Comparison of ENCODE assay signal across 8 cellular contexts in the genomic region with DNA sequence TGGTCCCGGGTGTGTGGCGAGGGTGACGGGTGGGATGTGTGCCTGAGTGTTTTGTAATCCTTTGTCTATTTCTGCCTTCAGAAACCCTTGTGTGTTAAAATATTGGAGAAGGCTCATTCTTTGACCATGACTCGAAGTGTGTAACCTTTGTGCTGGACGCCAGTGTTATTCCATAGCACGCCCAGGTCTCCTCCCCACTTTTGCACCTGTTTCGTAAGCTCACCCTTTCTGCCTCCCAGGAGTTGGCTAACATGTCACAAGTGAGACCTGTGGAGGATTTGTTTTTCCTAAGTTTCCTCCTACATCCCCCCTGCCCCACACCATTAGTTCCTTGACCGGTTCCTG. TPM values are rescaled to one million over a fixed set of nuclear protein-coding genes. Genes with fewer than 3 reads are reported as not detected.
DNase-seq lines count a peak whose midpoint lies in the region; ATAC-seq, FAIRE-seq and TF ChIP-seq lines count a peak whose summit lies in the region.

No MANE protein-coding gene starts in this region.

- H3K36me3 ChIP-seq in RWPE2 (ENCODE audit: low read depth) (peaks cover 38% of the 10 kb centered on the region), endothelial cell of umbilical vein (ENCODE audit: control insufficient read depth in 2 of 2, extremely low read depth in 1 of 2, insufficient read depth in 2 of 2, low read length in 2 of 2) (peaks cover 4 to 20% of the 10 kb centered on the region in 2 experiments), mucosa of stomach (ENCODE audit: control insufficient read depth, insufficient read depth, low read length) (no peaks in the 10 kb centered on the region)

- POLR2A ChIA-PET in endothelial cell of umbilical vein (lab: Charles Lee), result interaction anchor here (0.6 to 2.8 kb wide), 7 partner anchors 9 to 54 kb away, joined by 3 to 47 read pairs (median 4); a partner anchor contains a TSS

- DNase-seq in AG08396 (ENCODE audit: low spot score) (peak; percentile 72), RWPE2 (ENCODE audit: low spot score) (no peak), endothelial cell of umbilical vein (ENCODE audit: low read depth, low spot score) (no peak), posterior cingulate gyrus (no peak)

- H4K20me1 ChIP-seq in endothelial cell of umbilical vein (replicated peaks; ENCODE audit: control insufficient read depth, extremely low read depth, insufficient read depth, low read length), result peaks cover 7% of the 10 kb centered on the region

- H3K9me3 ChIP-seq in RWPE2 (ENCODE audit: severe bottlenecking) (no peaks in the 10 kb centered on the region), endothelial cell of umbilical vein (replicated peaks; ENCODE audit: control insufficient read depth, insufficient read depth, low read length) (no peaks in the 10 kb centered on the region), mucosa of stomach (ENCODE audit: control insufficient read depth, low read length) (no peaks in the 10 kb centered on the region)

- H3K4me3 ChIP-seq in RWPE2 (ENCODE audit: severe bottlenecking) (peak overlapping the region; percentile 82), endothelial cell of umbilical vein (replicated peaks in 1 of 3; ENCODE audit: insufficient read depth in 1 of 3, low read depth in 1 of 3, low read length in 3 of 3) (peak overlapping the region; percentile 8 to 99 (median 93)), mucosa of stomach (ENCODE audit: low read length) (peak overlapping the region; percentile 92)

- H3K9me1 ChIP-seq in endothelial cell of umbilical vein (replicated peaks; ENCODE audit: control insufficient read depth, extremely low read depth, insufficient read depth, low read length), result no peaks in the 10 kb centered on the region

- no peak for TF ChIP-seq CTCF in RWPE2 (IDR thresholded peaks at IDR 0.05; ENCODE audit: poor library complexity, severe bottlenecking)
- no peak for TF ChIP-seq CTCF in endothelial cell of umbilical vein (IDR thresholded peaks at IDR 0.05; ENCODE audit: extremely low read depth in 1 of 2, insufficient read depth in 1 of 2, low read depth in 1 of 2, low read length in 2 of 2)

- peak overlapping the region; percentile 92 for H3K9ac ChIP-seq in endothelial cell of umbilical vein (replicated peaks; ENCODE audit: extremely low read depth, insufficient read depth, low read length)
- H3K9ac ChIP-seq in mucosa of stomach (ENCODE audit: low read length), result peak overlapping the region; percentile 97

- peaks cover 55% of the 10 kb centered on the region for H3K79me2 ChIP-seq in endothelial cell of umbilical vein (ENCODE audit: control insufficient read depth, insufficient read depth, low read length)

- peak overlapping the region; percentile 76 for H3K4me2 ChIP-seq in endothelial cell of umbilical vein (ENCODE audit: insufficient read depth, low read length)

- no peak for FAIRE-seq in endothelial cell of umbilical vein (lab: Jason Lieb, UNC)

- H3K4me1 ChIP-seq in RWPE2 (ENCODE audit: insufficient read depth, poor library complexity, severe bottlenecking), result peaks cover 24% of the 10 kb centered on the region
- peaks cover 23% of the 10 kb centered on the region for H3K4me1 ChIP-seq in endothelial cell of umbilical vein (ENCODE audit: control insufficient read depth, extremely low read depth, insufficient read depth, low read length)
- peaks cover 21% of the 10 kb centered on the region for H3K4me1 ChIP-seq in mucosa of stomach (ENCODE audit: control insufficient read depth, insufficient read depth, low read length)

- TSS peak; percentile 74 for BruUV-seq in endothelial cell of umbilical vein (replicated peaks; lab: Mats Ljungman, UMichigan)

- intact Hi-C loops in endothelial cell of umbilical vein (cut with micrococcal nuclease) (loop anchor here (1.0 to 10.0 kb wide), 2 partner anchors 42 to 753 kb away; a partner anchor contains a TSS), posterior cingulate gyrus (cut with DNase I) (loop anchor here (2.0 to 10.0 kb wide), 2 partner anchors 41 to 763 kb away; no protein-coding TSS in a partner anchor)

- dilution Hi-C loops in endothelial cell of umbilical vein (cut with MboI; ENCODE audit: extremely low pct_ligation_motif_present, low sequenced_read_pairs), result no loop called here

- H3K27ac ChIP-seq in RWPE2 (ENCODE audit: poor library complexity, severe bottlenecking) (peak overlapping the region; percentile 87), endothelial cell of umbilical vein (ENCODE audit: insufficient read depth, low read depth, low read length) (peak overlapping the region; percentile 54)

- H2AFZ ChIP-seq in endothelial cell of umbilical vein (ENCODE audit: low read depth, low read length), result peak overlapping the region; percentile 36

- CTCF ChIA-PET in endothelial cell of umbilical vein (lab: Charles Lee), result interaction anchor here (1.1 to 2.8 kb wide), 2 partner anchors 28 to 42 kb away, joined by 3 to 16 read pairs; a partner anchor contains a TSS

- peak; percentile 21 for ATAC-seq in GM18502 (IDR thresholded peaks at IDR 0.05; ENCODE audit: poor library complexity, unreplicated experiment)
- peak; percentile 5 for ATAC-seq in HG03139 (IDR thresholded peaks at IDR 0.05; ENCODE audit: unreplicated experiment)
- ATAC-seq in RWPE2 (ENCODE audit: low read depth), result peak; percentile 18
- no peak for ATAC-seq in GM18861 (IDR thresholded peaks at IDR 0.05; ENCODE audit: unreplicated experiment)

- no peaks in the 10 kb centered on the region for H3K27me3 ChIP-seq in RWPE2 (ENCODE audit: insufficient read depth, poor library complexity, severe bottlenecking)
- no peaks in the 10 kb centered on the region for H3K27me3 ChIP-seq in endothelial cell of umbilical vein (ENCODE audit: control insufficient read depth in 2 of 2, insufficient read depth in 2 of 2, low read length in 2 of 2)
- no peaks in the 10 kb centered on the region for H3K27me3 ChIP-seq in mucosa of stomach (ENCODE audit: control insufficient read depth, insufficient read depth, low read length)

- TF ChIP-seq POLR2A in endothelial cell of umbilical vein (IDR thresholded peaks at IDR 0.05; ENCODE audit: low read depth, low read length), result no peak

TF ChIP-seq in endothelial cell of umbilical vein, 7 proteins besides CTCF, POLR2A, EP300 and RAD21:
- TF ChIP-seq POLR2AphosphoS5 (IDR thresholded peaks at IDR 0.05; ENCODE audit: insufficient read depth, low read depth, low read length) (no peak), FOS (IDR thresholded peaks at IDR 0.05; ENCODE audit: borderline replicate concordance, insufficient read depth, low read length) (no peak), EZH2 (IDR thresholded peaks at IDR 0.05; ENCODE audit: borderline replicate concordance, low read depth, low read length, severe bottlenecking) (no peak), JUN (IDR thresholded peaks at IDR 0.05; ENCODE audit: borderline replicate concordance, insufficient read depth, insufficient read length, low read depth) (no peak), GATA2 (IDR thresholded peaks at IDR 0.05; ENCODE audit: insufficient read depth, insufficient read length, low read depth, low read length) (no peak), MYC (IDR thresholded peaks at IDR 0.05; ENCODE audit: low read depth, low read length) (no peak)
- TF ChIP-seq, protein P1, sequence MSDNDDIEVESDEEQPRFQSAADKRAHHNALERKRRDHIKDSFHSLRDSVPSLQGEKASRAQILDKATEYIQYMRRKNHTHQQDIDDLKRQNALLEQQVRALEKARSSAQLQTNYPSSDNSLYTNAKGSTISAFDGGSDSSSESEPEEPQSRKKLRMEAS (IDR thresholded peaks at IDR 0.05; ENCODE audit: insufficient read depth, insufficient read length), result no peak

RNA-seq across cellular contexts. Expression of a gene that starts 0.4 kb away (rescaled TPM):
- 17.7 and 18.7 TPM in 2 replicates for total RNA-seq in endothelial cell of umbilical vein
- polyA plus RNA-seq in endothelial cell of umbilical vein, result 3.2 and 4.2 TPM in 2 replicates
- polyA plus RNA-seq in endothelial cell of umbilical vein (2011; cell fraction: cytosol; rRNA removed), result 6.3 and 8.2 TPM in 2 replicates
- polyA plus RNA-seq in endothelial cell of umbilical vein (2011; cell fraction: nucleus; rRNA removed), result 14.7 and 14.9 TPM in 2 replicates
- polyA plus RNA-seq in endothelial cell of umbilical vein (2012), result 17.4 and 20.8 TPM in 2 replicates
- polyA minus RNA-seq in endothelial cell of umbilical vein, result 3.5 and 5.0 TPM in 2 replicates
- polyA minus RNA-seq in endothelial cell of umbilical vein (2011; cell fraction: cytosol; rRNA and poly(A)+ RNA removed), result 9.7 TPM
- polyA minus RNA-seq in endothelial cell of umbilical vein (2011; cell fraction: nucleus; rRNA and poly(A)+ RNA removed), result 6.6 and 10.0 TPM in 2 replicates

RNA-seq across cellular contexts. Expression of a gene that starts 0.6 kb away (rescaled TPM):
- 172 and 181 TPM in 2 replicates for total RNA-seq in endothelial cell of umbilical vein
- 39.7 and 60.7 TPM in 2 replicates for polyA plus RNA-seq in endothelial cell of umbilical vein
- 74.3 and 83.3 TPM in 2 replicates for polyA plus RNA-seq in endothelial cell of umbilical vein (2011; cell fraction: cytosol; rRNA removed)
- polyA plus RNA-seq in endothelial cell of umbilical vein (2011; cell fraction: nucleus; rRNA removed), result 322 and 436 TPM in 2 replicates
- polyA plus RNA-seq in endothelial cell of umbilical vein (2012), result 155 and 190 TPM in 2 replicates
- 49.6 and 68.3 TPM in 2 replicates for polyA minus RNA-seq in endothelial cell of umbilical vein
- 96.9 TPM for polyA minus RNA-seq in endothelial cell of umbilical vein (2011; cell fraction: cytosol; rRNA and poly(A)+ RNA removed)
- 205 and 310 TPM in 2 replicates for polyA minus RNA-seq in endothelial cell of umbilical vein (2011; cell fraction: nucleus; rRNA and poly(A)+ RNA removed)

RNA-seq across cellular contexts. Expression of a gene that starts 42.2 kb away (rescaled TPM):
- 33.5 and 40.6 TPM in 2 replicates for total RNA-seq in endothelial cell of umbilical vein
- polyA plus RNA-seq in endothelial cell of umbilical vein, result 9.8 and 11.3 TPM in 2 replicates
- 11.0 and 11.7 TPM in 2 replicates for polyA plus RNA-seq in endothelial cell of umbilical vein (2011; cell fraction: cytosol; rRNA removed)
- 43.2 and 49.1 TPM in 2 replicates for polyA plus RNA-seq in endothelial cell of umbilical vein (2011; cell fraction: nucleus; rRNA removed)
- polyA plus RNA-seq in endothelial cell of umbilical vein (2012), result 21.4 and 27.4 TPM in 2 replicates
- polyA minus RNA-seq in endothelial cell of umbilical vein, result 18.1 and 20.4 TPM in 2 replicates
- 24.5 TPM for polyA minus RNA-seq in endothelial cell of umbilical vein (2011; cell fraction: cytosol; rRNA and poly(A)+ RNA removed)
- polyA minus RNA-seq in endothelial cell of umbilical vein (2011; cell fraction: nucleus; rRNA and poly(A)+ RNA removed), result 58.9 and 59.8 TPM in 2 replicates
